1 cellular context compared by ENCODE assay signal in the genomic region with DNA sequence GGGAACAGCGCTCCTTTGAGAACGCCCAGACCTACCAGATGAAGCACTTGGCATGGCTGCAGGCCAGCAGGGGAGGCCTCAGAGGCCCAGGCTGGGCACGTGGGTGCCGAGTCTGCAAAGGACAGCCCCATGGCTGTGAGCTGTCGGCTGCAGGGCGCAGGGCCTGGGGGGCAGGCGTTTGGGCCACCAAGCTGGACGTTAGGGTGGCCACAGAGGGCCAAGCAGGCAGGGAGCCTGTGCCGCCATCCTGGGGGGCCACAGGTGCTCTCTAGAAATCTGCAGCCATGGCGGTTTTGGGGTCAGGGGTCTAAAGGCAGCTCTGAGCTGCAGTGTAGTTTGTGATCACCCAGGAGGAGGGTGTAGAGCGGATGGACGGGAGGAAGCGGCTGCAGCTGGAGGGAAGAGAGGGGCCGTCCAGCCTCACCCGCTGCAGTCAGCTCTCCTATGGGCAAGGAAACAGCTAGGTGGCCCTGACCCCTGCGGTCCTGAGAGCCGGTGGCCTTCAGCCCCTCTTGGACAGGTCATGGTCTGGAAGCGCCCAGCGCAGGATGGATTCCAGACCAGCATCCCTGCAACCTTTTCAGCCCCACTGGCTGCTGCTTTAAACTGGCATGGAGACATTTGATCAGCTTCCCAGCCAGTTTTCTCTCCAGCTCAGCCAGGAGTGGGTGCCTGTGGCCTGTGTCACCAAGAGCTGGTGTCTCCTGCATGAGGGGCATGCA.
TF ChIP-seq lines count a peak whose summit lies in the region.

No MANE protein-coding gene starts in this region.

TF ChIP-seq in H1, 55 proteins besides CTCF, POLR2A, EP300 and RAD21:
- TF ChIP-seq, protein P1, sequence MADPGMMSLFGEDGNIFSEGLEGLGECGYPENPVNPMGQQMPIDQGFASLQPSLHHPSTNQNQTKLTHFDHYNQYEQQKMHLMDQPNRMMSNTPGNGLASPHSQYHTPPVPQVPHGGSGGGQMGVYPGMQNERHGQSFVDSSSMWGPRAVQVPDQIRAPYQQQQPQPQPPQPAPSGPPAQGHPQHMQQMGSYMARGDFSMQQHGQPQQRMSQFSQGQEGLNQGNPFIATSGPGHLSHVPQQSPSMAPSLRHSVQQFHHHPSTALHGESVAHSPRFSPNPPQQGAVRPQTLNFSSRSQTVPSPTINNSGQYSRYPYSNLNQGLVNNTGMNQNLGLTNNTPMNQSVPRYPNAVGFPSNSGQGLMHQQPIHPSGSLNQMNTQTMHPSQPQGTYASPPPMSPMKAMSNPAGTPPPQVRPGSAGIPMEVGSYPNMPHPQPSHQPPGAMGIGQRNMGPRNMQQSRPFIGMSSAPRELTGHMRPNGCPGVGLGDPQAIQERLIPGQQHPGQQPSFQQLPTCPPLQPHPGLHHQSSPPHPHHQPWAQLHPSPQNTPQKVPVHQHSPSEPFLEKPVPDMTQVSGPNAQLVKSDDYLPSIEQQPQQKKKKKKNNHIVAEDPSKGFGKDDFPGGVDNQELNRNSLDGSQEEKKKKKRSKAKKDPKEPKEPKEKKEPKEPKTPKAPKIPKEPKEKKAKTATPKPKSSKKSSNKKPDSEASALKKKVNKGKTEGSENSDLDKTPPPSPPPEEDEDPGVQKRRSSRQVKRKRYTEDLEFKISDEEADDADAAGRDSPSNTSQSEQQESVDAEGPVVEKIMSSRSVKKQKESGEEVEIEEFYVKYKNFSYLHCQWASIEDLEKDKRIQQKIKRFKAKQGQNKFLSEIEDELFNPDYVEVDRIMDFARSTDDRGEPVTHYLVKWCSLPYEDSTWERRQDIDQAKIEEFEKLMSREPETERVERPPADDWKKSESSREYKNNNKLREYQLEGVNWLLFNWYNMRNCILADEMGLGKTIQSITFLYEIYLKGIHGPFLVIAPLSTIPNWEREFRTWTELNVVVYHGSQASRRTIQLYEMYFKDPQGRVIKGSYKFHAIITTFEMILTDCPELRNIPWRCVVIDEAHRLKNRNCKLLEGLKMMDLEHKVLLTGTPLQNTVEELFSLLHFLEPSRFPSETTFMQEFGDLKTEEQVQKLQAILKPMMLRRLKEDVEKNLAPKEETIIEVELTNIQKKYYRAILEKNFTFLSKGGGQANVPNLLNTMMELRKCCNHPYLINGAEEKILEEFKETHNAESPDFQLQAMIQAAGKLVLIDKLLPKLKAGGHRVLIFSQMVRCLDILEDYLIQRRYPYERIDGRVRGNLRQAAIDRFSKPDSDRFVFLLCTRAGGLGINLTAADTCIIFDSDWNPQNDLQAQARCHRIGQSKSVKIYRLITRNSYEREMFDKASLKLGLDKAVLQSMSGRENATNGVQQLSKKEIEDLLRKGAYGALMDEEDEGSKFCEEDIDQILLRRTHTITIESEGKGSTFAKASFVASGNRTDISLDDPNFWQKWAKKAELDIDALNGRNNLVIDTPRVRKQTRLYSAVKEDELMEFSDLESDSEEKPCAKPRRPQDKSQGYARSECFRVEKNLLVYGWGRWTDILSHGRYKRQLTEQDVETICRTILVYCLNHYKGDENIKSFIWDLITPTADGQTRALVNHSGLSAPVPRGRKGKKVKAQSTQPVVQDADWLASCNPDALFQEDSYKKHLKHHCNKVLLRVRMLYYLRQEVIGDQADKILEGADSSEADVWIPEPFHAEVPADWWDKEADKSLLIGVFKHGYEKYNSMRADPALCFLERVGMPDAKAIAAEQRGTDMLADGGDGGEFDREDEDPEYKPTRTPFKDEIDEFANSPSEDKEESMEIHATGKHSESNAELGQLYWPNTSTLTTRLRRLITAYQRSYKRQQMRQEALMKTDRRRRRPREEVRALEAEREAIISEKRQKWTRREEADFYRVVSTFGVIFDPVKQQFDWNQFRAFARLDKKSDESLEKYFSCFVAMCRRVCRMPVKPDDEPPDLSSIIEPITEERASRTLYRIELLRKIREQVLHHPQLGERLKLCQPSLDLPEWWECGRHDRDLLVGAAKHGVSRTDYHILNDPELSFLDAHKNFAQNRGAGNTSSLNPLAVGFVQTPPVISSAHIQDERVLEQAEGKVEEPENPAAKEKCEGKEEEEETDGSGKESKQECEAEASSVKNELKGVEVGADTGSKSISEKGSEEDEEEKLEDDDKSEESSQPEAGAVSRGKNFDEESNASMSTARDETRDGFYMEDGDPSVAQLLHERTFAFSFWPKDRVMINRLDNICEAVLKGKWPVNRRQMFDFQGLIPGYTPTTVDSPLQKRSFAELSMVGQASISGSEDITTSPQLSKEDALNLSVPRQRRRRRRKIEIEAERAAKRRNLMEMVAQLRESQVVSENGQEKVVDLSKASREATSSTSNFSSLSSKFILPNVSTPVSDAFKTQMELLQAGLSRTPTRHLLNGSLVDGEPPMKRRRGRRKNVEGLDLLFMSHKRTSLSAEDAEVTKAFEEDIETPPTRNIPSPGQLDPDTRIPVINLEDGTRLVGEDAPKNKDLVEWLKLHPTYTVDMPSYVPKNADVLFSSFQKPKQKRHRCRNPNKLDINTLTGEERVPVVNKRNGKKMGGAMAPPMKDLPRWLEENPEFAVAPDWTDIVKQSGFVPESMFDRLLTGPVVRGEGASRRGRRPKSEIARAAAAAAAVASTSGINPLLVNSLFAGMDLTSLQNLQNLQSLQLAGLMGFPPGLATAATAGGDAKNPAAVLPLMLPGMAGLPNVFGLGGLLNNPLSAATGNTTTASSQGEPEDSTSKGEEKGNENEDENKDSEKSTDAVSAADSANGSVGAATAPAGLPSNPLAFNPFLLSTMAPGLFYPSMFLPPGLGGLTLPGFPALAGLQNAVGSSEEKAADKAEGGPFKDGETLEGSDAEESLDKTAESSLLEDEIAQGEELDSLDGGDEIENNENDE (IDR thresholded peaks at IDR 0.05; ENCODE audit: insufficient replicate concordance, low read length): no peak
- TF ChIP-seq RXRA (IDR thresholded peaks at IDR 0.05; ENCODE audit: insufficient read depth, low read depth, low read length): no peak
- TF ChIP-seq, protein P2, sequence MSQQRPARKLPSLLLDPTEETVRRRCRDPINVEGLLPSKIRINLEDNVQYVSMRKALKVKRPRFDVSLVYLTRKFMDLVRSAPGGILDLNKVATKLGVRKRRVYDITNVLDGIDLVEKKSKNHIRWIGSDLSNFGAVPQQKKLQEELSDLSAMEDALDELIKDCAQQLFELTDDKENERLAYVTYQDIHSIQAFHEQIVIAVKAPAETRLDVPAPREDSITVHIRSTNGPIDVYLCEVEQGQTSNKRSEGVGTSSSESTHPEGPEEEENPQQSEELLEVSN (IDR thresholded peaks at IDR 0.05): no peak
